1 cellular context compared by ENCODE assay signal in genomic region chr14:101643651-101644050, GRCh38.
TF ChIP-seq lines count a peak whose summit lies in the region.

No MANE protein-coding gene starts in this region.

TF ChIP-seq in K562, 482 proteins besides CTCF, POLR2A, EP300 and RAD21 (continued from another document):
- TF ChIP-seq STAT6 (CRISPR knock-in tag; IDR thresholded peaks at IDR 0.05) (no peak), RBM25 (IDR thresholded peaks at IDR 0.05; ENCODE audit: low read depth, low read length, severe bottlenecking) (peak; percentile 40), NCOA6 (IDR thresholded peaks at IDR 0.05) (no peak), HDAC8 (tag; IDR thresholded peaks at IDR 0.05) (no peak), RNF2 (IDR thresholded peaks at IDR 0.05) (no peak), CGGBP1 (CRISPR knock-in tag; IDR thresholded peaks at IDR 0.05) (no peak), VEZF1 (CRISPR knock-in tag; IDR thresholded peaks at IDR 0.05) (no peak), ZKSCAN8 (CRISPR knock-in tag; IDR thresholded peaks at IDR 0.05) (no peak)
